19 cellular contexts compared by ENCODE assay signal in the genomic region with DNA sequence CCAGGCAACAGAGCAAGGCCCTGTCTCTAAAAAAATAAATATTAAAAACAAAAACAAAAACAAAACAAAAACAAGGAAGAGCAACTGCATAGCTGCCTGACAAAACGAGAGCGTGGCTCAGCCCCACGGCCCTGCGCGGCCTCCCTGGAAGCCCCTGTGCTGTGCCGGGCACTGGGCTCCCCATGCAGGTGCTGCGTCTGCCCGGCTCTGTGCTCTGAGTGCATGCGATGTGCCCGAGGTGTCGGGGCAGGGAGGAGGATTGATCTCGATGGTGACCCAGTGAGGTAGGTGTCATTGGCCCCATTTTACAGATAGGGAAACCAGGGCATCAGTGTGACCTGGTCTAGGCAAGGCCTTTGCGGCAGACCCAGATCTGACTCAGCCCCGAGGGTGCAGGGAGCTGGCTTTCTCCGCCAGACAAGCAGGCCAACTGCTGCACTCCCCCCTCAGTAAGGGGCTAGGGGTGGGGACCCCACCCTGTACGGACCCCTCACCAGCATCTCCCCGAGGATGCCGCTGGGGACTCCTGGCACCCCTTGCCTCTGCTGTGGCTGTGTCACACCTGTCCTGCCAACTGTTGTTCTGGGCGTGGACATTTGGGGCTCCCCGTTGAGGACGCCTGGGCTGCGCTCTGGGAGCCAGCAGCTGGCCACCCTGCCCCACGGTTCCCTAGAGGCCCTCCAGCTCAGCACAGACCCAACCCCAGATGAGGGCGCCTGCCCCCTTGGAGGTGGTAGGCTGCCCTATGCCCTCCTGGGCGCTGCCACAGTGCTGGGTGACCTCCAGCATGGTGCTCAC.
"Had no signal": no experiment of that assay in that cellular context is flagged by ENCODE, and none has a peak within 500 bp of the region (broad histone marks: within the 10 kb centered on the region; RNA-seq: fewer than 3 reads in every experiment).

No MANE protein-coding gene starts in this region.

- H3K9ac ChIP-seq: neural progenitor cell had no signal

- H3K27me3 Mint-ChIP-seq: naive B cell had no signal

- H3K4me1 ChIP-seq: neural progenitor cell, vagina had no signal

- H3K27me3 ChIP-seq: brain microvascular endothelial cell, left lung, ovary, vagina had no signal

- H3K36me3 ChIP-seq: brain microvascular endothelial cell, neural progenitor cell, ovary, vagina had no signal

- H3K27ac ChIP-seq: brain microvascular endothelial cell, coronary artery, left lung, neural progenitor cell, ovary, stomach, vagina had no signal

- H3K4me2 ChIP-seq: neural progenitor cell, smooth muscle cell had no signal

- H3K36me3 Mint-ChIP-seq: neural progenitor cell, WTC11 had no signal

- H2AFZ ChIP-seq: neural progenitor cell had no signal

- ATAC-seq: activated CD4-positive, alpha-beta T cell treated with anti-CD3 and anti-CD28 coated beads for 36 hours; sciatic nerve; stimulated activated effector memory CD8-positive, alpha-beta T cell treated with anti-CD3 and anti-CD28 coated beads, Interleukin-12 subunit alpha, Interleukin-12 subunit beta, amount 100 ng/mL, for 72 hours; WTC11 had no signal

- H3K4me1 Mint-ChIP-seq: WTC11 had no signal

- H3K9me3 ChIP-seq: left lung, ovary, stomach, vagina had no signal

- H3K9me3 Mint-ChIP-seq: naive B cell; neural progenitor cell; stimulated activated effector memory CD8-positive, alpha-beta T cell treated with anti-CD3 and anti-CD28 coated beads, Interleukin-12 subunit alpha, Interleukin-12 subunit beta, amount 100 ng/mL, for 72 hours; WTC11 had no signal

- H3K27ac Mint-ChIP-seq: activated CD4-positive, alpha-beta T cell treated with anti-CD3 and anti-CD28 coated beads for 36 hours; neural progenitor cell; stimulated activated effector memory CD8-positive, alpha-beta T cell treated with anti-CD3 and anti-CD28 coated beads, Interleukin-12 subunit alpha, Interleukin-12 subunit beta, amount 100 ng/mL, for 72 hours; WTC11 had no signal

- H3K4me3 ChIP-seq: coronary artery, left lung, neural progenitor cell, ovary, smooth muscle cell, stomach, vagina had no signal

- H3K4me3 Mint-ChIP-seq: activated CD4-positive, alpha-beta T cell treated with anti-CD3 and anti-CD28 coated beads for 36 hours; neural progenitor cell; stimulated activated effector memory CD8-positive, alpha-beta T cell treated with anti-CD3 and anti-CD28 coated beads, Interleukin-12 subunit alpha, Interleukin-12 subunit beta, amount 100 ng/mL, for 72 hours; WTC11 had no signal

- DNase-seq: activated CD4-positive, alpha-beta T cell treated with anti-CD3 and anti-CD28 coated beads for 36 hours; activated CD4-positive, alpha-beta T cell treated with anti-CD3 and anti-CD28 coated beads, Interleukin-2, amount 50 U/mL, for 48 hours; activated naive CD4-positive, alpha-beta T cell treated with anti-CD3 and anti-CD28 coated beads, Interleukin-2, amount 50 U/mL, for 16 hours; activated T-cell treated with anti-CD3 and anti-CD28 coated beads for 4 hours; aorta; brain microvascular endothelial cell; hypothalamus; naive B cell; ovary; stimulated activated CD4-positive, alpha-beta T cell treated with anti-CD3 and anti-CD28 coated beads, Interleukin-4, amount 100 ng/mL, for 24 hours had no signal
